21 cellular contexts compared by ENCODE assay signal in the genomic region with DNA sequence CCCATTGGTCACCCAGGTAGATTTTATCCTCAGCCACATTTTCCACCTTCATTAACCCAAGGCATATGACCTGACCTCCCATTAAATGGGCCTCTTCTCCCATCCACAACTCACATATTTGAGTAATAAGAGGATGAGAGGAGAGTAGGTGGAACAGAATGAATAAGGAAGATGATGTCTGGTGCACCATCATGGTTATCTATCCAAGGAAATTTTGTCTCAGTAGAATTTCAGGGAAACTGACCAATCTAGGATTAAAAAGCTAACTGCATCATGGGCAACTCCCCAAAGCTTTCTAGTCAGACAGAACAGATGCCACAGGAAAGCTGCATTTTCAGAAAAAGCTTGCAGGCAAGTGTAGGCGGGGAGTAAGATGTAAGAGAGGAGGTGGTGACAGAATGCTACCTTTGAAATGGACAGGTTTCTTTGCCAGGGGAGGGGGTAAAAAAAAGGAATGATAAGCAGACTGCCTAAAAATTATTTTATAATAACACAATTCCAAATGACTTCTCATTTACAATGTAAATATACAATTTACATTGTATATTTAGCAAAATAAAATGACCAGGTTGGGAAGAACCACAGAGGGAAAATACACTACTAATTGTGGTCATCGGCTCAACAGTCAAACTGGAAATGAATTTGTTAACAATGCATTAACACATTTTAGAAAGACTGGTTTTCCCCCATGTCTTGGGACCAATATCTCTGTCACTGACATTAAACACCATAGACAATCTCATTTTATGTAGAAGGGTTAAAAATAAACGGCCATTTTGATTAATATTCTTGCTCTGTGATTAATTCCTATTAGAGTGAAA. TPM values are rescaled to one million over a fixed set of nuclear protein-coding genes. Genes with fewer than 3 reads are reported as not detected.
DNase-seq lines count a peak whose midpoint lies in the region; ATAC-seq, FAIRE-seq and TF ChIP-seq lines count a peak whose summit lies in the region.
"Had no signal": no experiment of that assay in that cellular context is flagged by ENCODE, and none has a peak within 500 bp of the region (broad histone marks: within the 10 kb centered on the region; RNA-seq: fewer than 3 reads in every experiment).

No MANE protein-coding gene starts in this region.

- peak; percentile 62 for FAIRE-seq in islet of Langerhans (lab: Jason Lieb, UNC)

- H3K9ac ChIP-seq in GM23248, result peak overlapping the region; percentile 51; the same call in 1 of the 2 replicates

- H3K27ac ChIP-seq in GM23248 (no peak overlapping the region), thyroid gland (peak overlapping the region in 2 of 3 donors; percentile 57 to 67)
- no peak overlapping the region for H3K27ac ChIP-seq in CD4-positive, alpha-beta memory T cell (ENCODE audit: low read depth, low read length)
- H3K27ac ChIP-seq: C4-2B, psoas muscle, testis, uterus had no signal

- peak overlapping the region; percentile 68 for H2AFZ ChIP-seq in GM23248

- no peaks in the 10 kb centered on the region for H3K9me3 Mint-ChIP-seq in WTC11
- no peaks in the 10 kb centered on the region for H3K9me3 Mint-ChIP-seq in CD4-positive, alpha-beta memory T cell
- H3K9me3 Mint-ChIP-seq: activated naive CD8-positive, alpha-beta T cell treated with anti-CD3 and anti-CD28 coated beads, Interleukin-2, amount 50 U/mL, for 24 hours; activated T-cell treated with anti-CD3 and anti-CD28 coated beads, Interleukin-2, amount 50 U/mL, for 24 hours; IgD-negative memory B cell; T-helper 2 cell treated with Interferon-gamma antibody and Interleukin-4, amounts not matched to agents 5 μg/mL and 100 μg/mL, for 36 hours had no signal

- H3F3A ChIP-seq in GM23248 (ENCODE audit: insufficient read depth), result no peaks in the 10 kb centered on the region

- CTCF ChIA-PET in WTC11 (lab: Charles Lee), result no interaction called here
- CTCF ChIA-PET in CD4-positive, alpha-beta memory T cell (lab: Charles Lee; ENCODE audit: partially characterized antibody), result no interaction called here

- no peaks in the 10 kb centered on the region for H3K79me2 ChIP-seq in GM23248 (ENCODE audit: insufficient read depth)

- H3K4me1 ChIP-seq in GM23248 (ENCODE audit: insufficient read depth), result no peaks in the 10 kb centered on the region
- H3K4me1 ChIP-seq in thyroid gland, result peaks cover 28 to 29% of the 10 kb centered on the region in 2 donors
- H3K4me1 ChIP-seq in CD4-positive, alpha-beta memory T cell (ENCODE audit: insufficient read depth, low read length), result no peaks in the 10 kb centered on the region
- H3K4me1 ChIP-seq: psoas muscle, testis, uterus had no signal

- no peaks in the 10 kb centered on the region for H3K9me3 ChIP-seq in GM23248 (ENCODE audit: low read depth)
- no peaks in the 10 kb centered on the region for H3K9me3 ChIP-seq in thyroid gland
- H3K9me3 ChIP-seq in CD4-positive, alpha-beta memory T cell (ENCODE audit: control insufficient read depth in 1 of 2, low read length in 2 of 2), result no peaks in the 10 kb centered on the region
- H3K9me3 ChIP-seq: psoas muscle, testis, uterus had no signal

- H3K4me3 ChIP-seq in GM23248, result no peak overlapping the region
- no peak overlapping the region for H3K4me3 ChIP-seq in thyroid gland (replicated peaks in 1 of 3)
- no peak overlapping the region for H3K4me3 ChIP-seq in CD4-positive, alpha-beta memory T cell (ENCODE audit: low read length in 2 of 2)
- H3K4me3 ChIP-seq: lung, testis, uterus had no signal

- intact Hi-C loops in thyroid gland (cut with DNase I), result no loop called here
- intact Hi-C loops in CD4-positive, alpha-beta memory T cell (cut with micrococcal nuclease), result no loop called here

- H3K4me2 ChIP-seq in GM23248 (ENCODE audit: unreplicated experiment), result no peak overlapping the region

- no peaks in the 10 kb centered on the region for H3K9me2 ChIP-seq in GM23248 (ENCODE audit: insufficient read depth)

- in situ Hi-C loops in GM23248 (cut with MboI), result no loop called here

- H3K36me3 Mint-ChIP-seq in WTC11, result no peaks in the 10 kb centered on the region
- no peaks in the 10 kb centered on the region for H3K36me3 Mint-ChIP-seq in CD4-positive, alpha-beta memory T cell

- POLR2A ChIA-PET in WTC11 (lab: Charles Lee), result no interaction called here
- POLR2A ChIA-PET in CD4-positive, alpha-beta memory T cell (lab: Charles Lee; ENCODE audit: partially characterized antibody), result no interaction called here

- no peak for TF ChIP-seq POLR2A in thyroid gland (IDR thresholded peaks at IDR 0.05)

- no peak for ATAC-seq in WTC11
- no peak for ATAC-seq in SK-N-SH treated with all-trans-retinoic acid at 6 μM for 48 hours
- ATAC-seq: activated naive CD8-positive, alpha-beta T cell treated with anti-CD3 and anti-CD28 coated beads, Interleukin-2, amount 50 U/mL, for 24 hours; psoas muscle; stimulated activated naive CD8-positive, alpha-beta T cell treated with anti-CD3 and anti-CD28 coated beads, Interleukin-15, Interleukin-2, amounts not matched to agents 100 U/mL and 50 U/mL, for 24 hours had no signal

- H3K27me3 ChIP-seq in GM23248 (replicated peaks; ENCODE audit: insufficient read depth), result no peaks in the 10 kb centered on the region
- no peaks in the 10 kb centered on the region for H3K27me3 ChIP-seq in thyroid gland
- no peaks in the 10 kb centered on the region for H3K27me3 ChIP-seq in CD4-positive, alpha-beta memory T cell (ENCODE audit: insufficient read depth, low read length)
- H3K27me3 ChIP-seq: testis, uterus had no signal

- no peak for TF ChIP-seq CTCF in WTC11 (IDR thresholded peaks at IDR 0.05)
- TF ChIP-seq CTCF in thyroid gland (IDR thresholded peaks at IDR 0.05), result no peak

- H3K27me3 Mint-ChIP-seq in WTC11 (ENCODE audit: low read depth), result no peaks in the 10 kb centered on the region
- H3K27me3 Mint-ChIP-seq in CD4-positive, alpha-beta memory T cell, result peaks cover 1 to 5% of the 10 kb centered on the region in 2 donors
- H3K27me3 Mint-ChIP-seq: activated naive CD8-positive, alpha-beta T cell treated with anti-CD3 and anti-CD28 coated beads, Interleukin-2, amount 50 U/mL, for 24 hours had no signal

- DNase-seq in GM23248, result no peak
- DNase-seq in WTC11 (ENCODE audit: low spot score), result no peak
- DNase-seq in thyroid gland, result no peak
- no peak for DNase-seq in CD4-positive, alpha-beta memory T cell
- no peak for DNase-seq in kidney glomerular epithelial cell (lab: John Stamatoyannopoulos, UW)
- DNase-seq: activated CD4-positive, alpha-beta T cell treated with anti-CD3 and anti-CD28 coated beads for 48 hours; activated gamma-delta T cell; activated naive CD8-positive, alpha-beta T cell treated with anti-CD3 and anti-CD28 coated beads, Interleukin-2, amount 50 U/mL, for 24 hours; activated T-cell treated with anti-CD3 and anti-CD28 coated beads, Interleukin-2, amount 50 U/mL, for 24 hours; DND-41; NCI-H2029 treated with DMSO at 0.1 percent for 48 hours; psoas muscle; stimulated activated naive CD8-positive, alpha-beta T cell treated with anti-CD3 and anti-CD28 coated beads, Interleukin-15, Interleukin-2, amounts not matched to agents 100 U/mL and 50 U/mL, for 24 hours; uterus had no signal

- no peaks in the 10 kb centered on the region for H4K20me1 ChIP-seq in GM23248 (ENCODE audit: insufficient read depth)

- WGBS in GM23248 (ENCODE audit: low coverage in 1 of 2, low lambda C conversion rate in 2 of 2, missing lambda C conversion rate in 2 of 2), 2 experiments, result 91 to 97% methylated on average over 3 of the region's 3 CpGs
- 86 to 87% methylated on average over 3 of the region's 3 CpGs for WGBS in thyroid gland, 2 donors

- H3K4me3 Mint-ChIP-seq in WTC11, result peak overlapping the region; percentile 50; the same call in 1 of the 2 replicates
- H3K4me3 Mint-ChIP-seq in CD4-positive, alpha-beta memory T cell, result no peak overlapping the region
- H3K4me3 Mint-ChIP-seq: activated naive CD8-positive, alpha-beta T cell treated with anti-CD3 and anti-CD28 coated beads, Interleukin-2, amount 50 U/mL, for 24 hours; activated T-cell treated with anti-CD3 and anti-CD28 coated beads, Interleukin-2, amount 50 U/mL, for 24 hours; IgD-negative memory B cell; T-helper 2 cell treated with Interferon-gamma antibody and Interleukin-4, amounts not matched to agents 5 μg/mL and 100 μg/mL, for 36 hours had no signal

- peaks cover 70% of the 10 kb centered on the region for H3K4me1 Mint-ChIP-seq in WTC11
- H3K4me1 Mint-ChIP-seq in CD4-positive, alpha-beta memory T cell, result no peaks in the 10 kb centered on the region
- H3K4me1 Mint-ChIP-seq: IgD-negative memory B cell had no signal

- H3K36me3 ChIP-seq in GM23248 (ENCODE audit: low read depth) (no peaks in the 10 kb centered on the region), thyroid gland (no peaks in the 10 kb centered on the region)
- H3K36me3 ChIP-seq in CD4-positive, alpha-beta memory T cell (ENCODE audit: insufficient read depth, low read length), result no peaks in the 10 kb centered on the region
- H3K36me3 ChIP-seq: uterus had no signal

- no peak overlapping the region for H3K27ac Mint-ChIP-seq in WTC11
- no peak overlapping the region for H3K27ac Mint-ChIP-seq in CD4-positive, alpha-beta memory T cell
- H3K27ac Mint-ChIP-seq: activated naive CD8-positive, alpha-beta T cell treated with anti-CD3 and anti-CD28 coated beads, Interleukin-2, amount 50 U/mL, for 24 hours; activated T-cell treated with anti-CD3 and anti-CD28 coated beads, Interleukin-2, amount 50 U/mL, for 24 hours; IgD-negative memory B cell; T-helper 2 cell treated with Interferon-gamma antibody and Interleukin-4, amounts not matched to agents 5 μg/mL and 100 μg/mL, for 36 hours had no signal

TF ChIP-seq in WTC11, 78 proteins besides CTCF, POLR2A, EP300 and RAD21 (continues in another document):
- no peak for TF ChIP-seq SMAD4 (CRISPR knock-in tag; IDR thresholded peaks at IDR 0.05)
- no peak for TF ChIP-seq ZNF396 (CRISPR knock-in tag; IDR thresholded peaks at IDR 0.05; ENCODE audit: borderline replicate concordance)
- TF ChIP-seq NR1H2 (CRISPR knock-in tag; IDR thresholded peaks at IDR 0.05), result no peak

TF ChIP-seq in SK-N-SH treated with all-trans-retinoic acid at 6 μM for 48 hours, 23 proteins besides CTCF, POLR2A, EP300 and RAD21 (continues in another document):
- TF ChIP-seq, protein P1, sequence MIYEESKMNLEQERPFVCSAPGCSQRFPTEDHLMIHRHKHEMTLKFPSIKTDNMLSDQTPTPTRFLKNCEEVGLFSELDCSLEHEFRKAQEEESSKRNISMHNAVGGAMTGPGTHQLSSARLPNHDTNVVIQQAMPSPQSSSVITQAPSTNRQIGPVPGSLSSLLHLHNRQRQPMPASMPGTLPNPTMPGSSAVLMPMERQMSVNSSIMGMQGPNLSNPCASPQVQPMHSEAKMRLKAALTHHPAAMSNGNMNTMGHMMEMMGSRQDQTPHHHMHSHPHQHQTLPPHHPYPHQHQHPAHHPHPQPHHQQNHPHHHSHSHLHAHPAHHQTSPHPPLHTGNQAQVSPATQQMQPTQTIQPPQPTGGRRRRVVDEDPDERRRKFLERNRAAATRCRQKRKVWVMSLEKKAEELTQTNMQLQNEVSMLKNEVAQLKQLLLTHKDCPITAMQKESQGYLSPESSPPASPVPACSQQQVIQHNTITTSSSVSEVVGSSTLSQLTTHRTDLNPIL (CRISPR knock-in tag; IDR thresholded peaks at IDR 0.05; ENCODE audit: low read depth), result no peak
- no peak for TF ChIP-seq ZFP30 (CRISPR knock-in tag; IDR thresholded peaks at IDR 0.05)
- TF ChIP-seq ZFP3 (CRISPR knock-in tag; IDR thresholded peaks at IDR 0.05), result no peak

RNA-seq across cellular contexts. Expression of gene NHSL1, which starts 15.2 kb away (rescaled TPM):
- 6.2 and 9.4 TPM in 2 replicates for total RNA-seq in GM23248 (2014; rRNA removed; shearing (Covaris generic))
- 3.3 and 3.4 TPM in 2 replicates for polyA plus RNA-seq in GM23248 (2016; fragmentation: Nextera tagmentation; extraction: Ambion mirVana)
- 22.9 to 31.1 TPM (median 23.1 TPM) in 3 replicates for total RNA-seq in WTC11 (2021)
- 10 to 100 TPM in 2 of 4 donors, 1 to 10 TPM in 2; 5.0 to 13.9 (median 8.6) TPM for total RNA-seq in thyroid gland
- under 1 TPM; 0.53 to 0.58 TPM for total RNA-seq in CD4-positive, alpha-beta memory T cell
- polyA plus RNA-seq in CD4-positive, alpha-beta memory T cell, result not detected
- polyA plus RNA-seq: IgD-negative memory B cell had no signal

Comparison
In these comparisons a context has a peak if more than half of its experiments do, and no peak if none do; other contexts are left out.
1. H3K27ac ChIP-seq: peak in thyroid gland (2 of 3); none in GM23248 (single experiment) and CD4-positive, alpha-beta memory T cell (single experiment).